Comparison of ENCODE assay signal across 22 cellular contexts in genomic region chr17:43644081-43644480, GRCh38. TPM values are rescaled to one million over a fixed set of nuclear protein-coding genes. Genes with fewer than 3 reads are reported as not detected.
"Had no signal": no experiment of that assay in that cellular context is flagged by ENCODE, and none has a peak within 500 bp of the region (broad histone marks: within the 10 kb centered on the region; RNA-seq: fewer than 3 reads in every experiment).

No MANE protein-coding gene starts in this region.

- H3K27ac ChIP-seq: cardiac muscle cell, foreskin keratinocyte, stomach, suprapubic skin, tibial nerve, WERI-Rb-1 had no signal

- DNase-seq: activated CD4-positive, CD25-positive, alpha-beta regulatory T cell treated with anti-CD3 and anti-CD28 coated beads, Interleukin-2, amount 50 U/mL, for 72 hours; activated CD8-positive, alpha-beta memory T cell treated with anti-CD3 and anti-CD28 coated beads, Interleukin-2, amount 50 U/mL, for 4 hours; activated naive CD8-positive, alpha-beta T cell treated with anti-CD3 and anti-CD28 coated beads, Interleukin-2, amount 10 ng/mL, durations not matched to agents 7 days and 5 days; activated T-cell treated with anti-CD3 and anti-CD28 coated beads, Interleukin-2, amount 50 U/mL, for 24 hours; amygdala; cortex of kidney; naive thymus-derived CD4-positive, alpha-beta T cell; small intestine; stimulated activated CD4-positive, alpha-beta T cell treated with anti-CD3 and anti-CD28 coated beads, Interleukin-2, amount 100 ng/mL, for 24 hours; stomach; WERI-Rb-1 had no signal

- H3K36me3 ChIP-seq: cardiac muscle cell, stomach, suprapubic skin, tibial nerve, WERI-Rb-1 had no signal

- H3K4me3 Mint-ChIP-seq: activated naive CD8-positive, alpha-beta T cell treated with anti-CD3 and anti-CD28 coated beads, Interleukin-2, amount 10 ng/mL, durations not matched to agents 7 days and 5 days; activated T-cell treated with anti-CD3 and anti-CD28 coated beads, Interleukin-2, amount 50 U/mL, for 24 hours; activated T-helper 17 cell treated with anti-CD3 and anti-CD28 coated beads, Interleukin-2, amount 50 U/mL, for 72 hours; stimulated activated effector memory CD8-positive, alpha-beta T cell treated with anti-CD3 and anti-CD28 coated beads, Interleukin-12 subunit alpha, Interleukin-12 subunit beta, amount 100 ng/mL, for 72 hours; T-helper 2 cell treated with Interferon-gamma antibody and Interleukin-4, amounts not matched to agents 5 μg/mL and 100 μg/mL, for 36 hours had no signal

- H3K4me3 ChIP-seq: cardiac muscle cell, lung, stomach, suprapubic skin, tibial nerve had no signal

- H3K27me3 ChIP-seq: foreskin keratinocyte, suprapubic skin had no signal

- H3K4me1 ChIP-seq: foreskin keratinocyte had no signal

- H3K9me3 Mint-ChIP-seq: activated naive CD8-positive, alpha-beta T cell treated with anti-CD3 and anti-CD28 coated beads, Interleukin-2, amount 10 ng/mL, durations not matched to agents 7 days and 5 days; activated T-cell treated with anti-CD3 and anti-CD28 coated beads, Interleukin-2, amount 50 U/mL, for 24 hours; activated T-helper 17 cell treated with anti-CD3 and anti-CD28 coated beads, Interleukin-2, amount 50 U/mL, for 72 hours; stimulated activated effector memory CD8-positive, alpha-beta T cell treated with anti-CD3 and anti-CD28 coated beads, Interleukin-12 subunit alpha, Interleukin-12 subunit beta, amount 100 ng/mL, for 72 hours; T-helper 2 cell treated with Interferon-gamma antibody and Interleukin-4, amounts not matched to agents 5 μg/mL and 100 μg/mL, for 36 hours had no signal

- H3K9me3 ChIP-seq: stomach, suprapubic skin, tibial nerve had no signal

- H3K4me1 Mint-ChIP-seq: activated T-helper 17 cell treated with anti-CD3 and anti-CD28 coated beads, Interleukin-2, amount 50 U/mL, for 72 hours; stimulated activated effector memory CD8-positive, alpha-beta T cell treated with anti-CD3 and anti-CD28 coated beads, Interleukin-12 subunit alpha, Interleukin-12 subunit beta, amount 100 ng/mL, for 72 hours had no signal

- H3K27ac Mint-ChIP-seq: activated naive CD8-positive, alpha-beta T cell treated with anti-CD3 and anti-CD28 coated beads, Interleukin-2, amount 10 ng/mL, durations not matched to agents 7 days and 5 days; activated T-cell treated with anti-CD3 and anti-CD28 coated beads, Interleukin-2, amount 50 U/mL, for 24 hours; activated T-helper 17 cell treated with anti-CD3 and anti-CD28 coated beads, Interleukin-2, amount 50 U/mL, for 72 hours; stimulated activated effector memory CD8-positive, alpha-beta T cell treated with anti-CD3 and anti-CD28 coated beads, Interleukin-12 subunit alpha, Interleukin-12 subunit beta, amount 100 ng/mL, for 72 hours; T-helper 2 cell treated with Interferon-gamma antibody and Interleukin-4, amounts not matched to agents 5 μg/mL and 100 μg/mL, for 36 hours had no signal

- ATAC-seq: activated T-helper 17 cell treated with anti-CD3 and anti-CD28 coated beads, Interleukin-2, amount 50 U/mL, for 72 hours; foreskin keratinocyte; left lobe of liver; naive thymus-derived CD4-positive, alpha-beta T cell; sciatic nerve; stimulated activated effector memory CD8-positive, alpha-beta T cell treated with anti-CD3 and anti-CD28 coated beads, Interleukin-12 subunit alpha, Interleukin-12 subunit beta, amount 100 ng/mL, for 72 hours had no signal

- H3K36me3 Mint-ChIP-seq: activated naive CD8-positive, alpha-beta T cell treated with anti-CD3 and anti-CD28 coated beads, Interleukin-2, amount 10 ng/mL, durations not matched to agents 7 days and 5 days; naive thymus-derived CD4-positive, alpha-beta T cell; stimulated activated effector memory CD8-positive, alpha-beta T cell treated with anti-CD3 and anti-CD28 coated beads, Interleukin-12 subunit alpha, Interleukin-12 subunit beta, amount 100 ng/mL, for 72 hours had no signal

RNA-seq across cellular contexts. Expression of gene MEOX1, which starts 17.6 kb away (rescaled TPM):
- total RNA-seq: left lobe of liver, renal cortical epithelial cell had no signal
